1 cellular context compared by ENCODE assay signal in genomic region chr7:29114266-29114665, GRCh38. TPM values are rescaled to one million over a fixed set of nuclear protein-coding genes. Genes with fewer than 3 reads are reported as not detected.
"Had no signal": no experiment of that assay in that cellular context is flagged by ENCODE, and none has a peak within 500 bp of the region (broad histone marks: within the 10 kb centered on the region; RNA-seq: fewer than 3 reads in every experiment).

No MANE protein-coding gene starts in this region.

RNA-seq across cellular contexts. Expression of gene CPVL, which starts 32.1 kb away (rescaled TPM):
- total RNA-seq: activated CD4-positive, alpha-beta memory T cell treated with anti-CD3 and anti-CD28 coated beads for 36 hours had no signal
